In the genomic region with DNA sequence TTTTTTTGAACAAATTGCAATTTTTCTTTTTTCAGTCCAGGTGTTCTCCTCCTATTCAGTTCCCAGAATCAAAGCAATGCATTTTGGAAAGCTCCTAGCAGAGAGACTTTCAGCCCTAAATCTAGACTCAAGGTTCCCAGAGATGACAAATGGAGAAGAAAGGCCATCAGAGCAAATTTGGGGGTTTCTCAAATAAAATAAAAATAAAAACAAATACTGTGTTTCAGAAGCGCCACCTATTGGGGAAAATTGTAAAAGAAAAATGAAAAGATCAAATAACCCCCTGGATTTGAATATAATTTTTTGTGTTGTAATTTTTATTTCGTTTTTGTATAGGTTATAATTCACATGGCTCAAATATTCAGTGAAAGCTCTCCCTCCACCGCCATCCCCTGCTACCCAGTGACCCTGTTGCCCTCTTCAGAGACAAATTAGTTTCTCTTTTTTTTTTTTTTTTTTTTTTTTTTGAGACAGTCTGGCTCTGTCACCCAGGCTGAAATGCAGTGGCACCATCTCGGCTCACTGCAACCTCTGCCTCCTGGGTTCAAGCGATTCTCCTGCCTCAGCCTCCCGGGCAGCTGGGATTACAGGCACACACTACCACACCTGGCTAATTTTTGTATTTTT, we compare ENCODE assay signal across 8 cellular contexts. TPM values are rescaled to one million over a fixed set of nuclear protein-coding genes. Genes with fewer than 3 reads are reported as not detected.
DNase-seq lines count a peak whose midpoint lies in the region; FAIRE-seq and TF ChIP-seq lines count a peak whose summit lies in the region.

No MANE protein-coding gene starts in this region.

- no peak overlapping the region for H3K27ac Mint-ChIP-seq in CD14-positive monocyte
- no peak overlapping the region for H3K27ac Mint-ChIP-seq in H9
- H3K27ac Mint-ChIP-seq in activated CD4-positive, alpha-beta memory T cell treated with anti-CD3 and anti-CD28 coated beads for 36 hours: peak overlapping the region; percentile 71

- no peak overlapping the region for H3K56ac ChIP-seq in H9 (ENCODE audit: insufficient read length, low read depth, low read length)

- H3K4me1 ChIP-seq in H9 (ENCODE audit: insufficient read depth, low read length): no peaks in the 10 kb centered on the region

- TF ChIP-seq CTCF in CD14-positive monocyte (IDR thresholded peaks at IDR 0.05) (peak; percentile 80), H9 (conservative IDR thresholded peaks at IDR 0.05) (peak; percentile 68)

- no peak overlapping the region for H3T11ph ChIP-seq in H9 (ENCODE audit: low read length)

- H3K79me1 ChIP-seq in H9 (ENCODE audit: insufficient read depth, low read depth, low read length, poor library complexity, severe bottlenecking): no peaks in the 10 kb centered on the region

- POLR2A ChIA-PET in activated CD4-positive, alpha-beta memory T cell treated with anti-CD3 and anti-CD28 coated beads for 36 hours (lab: Charles Lee): no interaction called here

- no peak overlapping the region for H3K4ac ChIP-seq in H9 (ENCODE audit: low read depth, low read length)

- DNase-seq in CD14-positive monocyte (ENCODE audit: low spot score): no peak
- DNase-seq in H9: no peak
- no peak for DNase-seq in activated CD4-positive, alpha-beta memory T cell treated with anti-CD3 and anti-CD28 coated beads for 36 hours
- peak; percentile 68 for DNase-seq in inferior parietal cortex (ENCODE audit: extremely low spot score)
- no peak for DNase-seq in COLO668 (lab: John Stamatoyannopoulos, UW; ENCODE audit: unreplicated experiment)
- DNase-seq in HTR-8/SVneo (ENCODE audit: insufficient read length, low spot score): no peak
- no peak for DNase-seq in stimulated activated CD4-positive, alpha-beta T cell treated with anti-CD3 and anti-CD28 coated beads, Interleukin-4, amount 100 ng/mL, for 1 hour
- DNase-seq in HPDE6-E6E7 (ENCODE audit: extremely low spot score): no peak

- H3K36me3 Mint-ChIP-seq in CD14-positive monocyte: no peaks in the 10 kb centered on the region
- no peaks in the 10 kb centered on the region for H3K36me3 Mint-ChIP-seq in H9 (ENCODE audit: insufficient read depth in 1 of 3, low read depth in 3 of 3)
- H3K36me3 Mint-ChIP-seq in activated CD4-positive, alpha-beta memory T cell treated with anti-CD3 and anti-CD28 coated beads for 36 hours: peaks cover 33% of the 10 kb centered on the region

- no peak for FAIRE-seq in HTR-8/SVneo (lab: Jason Lieb, UNC)

- no peak overlapping the region for H4K8ac ChIP-seq in H9 (replicated peaks; ENCODE audit: insufficient read length, low read depth, low read length)

- no peak overlapping the region for H4K5ac ChIP-seq in H9 (ENCODE audit: insufficient read length, low read depth, low read length)

- WGBS in H9 (ENCODE audit: extremely low coverage, insufficient read length, low lambda C conversion rate): no CpG with 5 or more reads among the region's 6 CpGs

- H3K27me3 ChIP-seq in H9 (ENCODE audit: insufficient read depth, low read length): no peaks in the 10 kb centered on the region

- H2AFZ ChIP-seq in H9 (ENCODE audit: low read length): no peak overlapping the region

- H4K20me1 ChIP-seq in H9 (ENCODE audit: control insufficient read depth, insufficient read depth, insufficient read length): no peaks in the 10 kb centered on the region

- no peak overlapping the region for H2BK15ac ChIP-seq in H9 (ENCODE audit: low read depth, low read length)

- H3K27me3 Mint-ChIP-seq in CD14-positive monocyte (ENCODE audit: low read depth in 3 of 3) (peaks cover 4 to 10% (median 9%) of the 10 kb centered on the region in 3 donors), H9 (ENCODE audit: low read depth) (peaks cover 53% of the 10 kb centered on the region)
- H3K27me3 Mint-ChIP-seq in activated CD4-positive, alpha-beta memory T cell treated with anti-CD3 and anti-CD28 coated beads for 36 hours: no peaks in the 10 kb centered on the region

- H3K9me3 ChIP-seq in H9 (ENCODE audit: control insufficient read depth, low read depth, low read length): no peaks in the 10 kb centered on the region

- no peak overlapping the region for H3K14ac ChIP-seq in H9 (ENCODE audit: insufficient read depth, low read length)

- no peak overlapping the region for H2BK5ac ChIP-seq in H9 (ENCODE audit: insufficient read length, low read length)

- intact Hi-C loops in CD14-positive monocyte (cut with micrococcal nuclease): loop anchor here (2.0 to 5.0 kb wide), 3 partner anchors 154 to 206 kb away; no protein-coding TSS in a partner anchor
- intact Hi-C loops in activated CD4-positive, alpha-beta memory T cell treated with anti-CD3 and anti-CD28 coated beads for 36 hours (cut with micrococcal nuclease): loop anchor here (1.0 kb wide), 2 partner anchors 9 to 47 kb away; a partner anchor contains a TSS

- H2BK12ac ChIP-seq in H9 (ENCODE audit: insufficient read length, low read depth, low read length): no peak overlapping the region

- H3K9me3 Mint-ChIP-seq in CD14-positive monocyte (no peaks in the 10 kb centered on the region), H9 (no peaks in the 10 kb centered on the region)
- H3K9me3 Mint-ChIP-seq in activated CD4-positive, alpha-beta memory T cell treated with anti-CD3 and anti-CD28 coated beads for 36 hours: no peaks in the 10 kb centered on the region

- H3K27ac ChIP-seq in H9 (ENCODE audit: insufficient read length, low read depth, low read length): no peak overlapping the region

- H2BK120ac ChIP-seq in H9 (ENCODE audit: low read depth, low read length, poor library complexity, severe bottlenecking): no peak overlapping the region

- H3K79me2 ChIP-seq in H9 (ENCODE audit: insufficient read depth, low read length): no peaks in the 10 kb centered on the region

- no peak overlapping the region for H4K91ac ChIP-seq in H9 (ENCODE audit: insufficient read length, low read depth, low read length)

- H3K4me3 Mint-ChIP-seq in CD14-positive monocyte (no peak overlapping the region), H9 (no peak overlapping the region)
- H3K4me3 Mint-ChIP-seq in activated CD4-positive, alpha-beta memory T cell treated with anti-CD3 and anti-CD28 coated beads for 36 hours: no peak overlapping the region

- H2AK5ac ChIP-seq in H9 (ENCODE audit: insufficient read length, low read length): no peak overlapping the region

- no peak overlapping the region for H3K4me2 ChIP-seq in H9 (ENCODE audit: insufficient read depth, insufficient read length, low read length)

- H3K9ac ChIP-seq in H9 (ENCODE audit: extremely low read depth, insufficient read length, low read length): no peak overlapping the region

- H3K23me2 ChIP-seq in H9 (ENCODE audit: insufficient read length, low read depth, low read length, poor library complexity, severe bottlenecking): no peaks in the 10 kb centered on the region

- CTCF ChIA-PET in activated CD4-positive, alpha-beta memory T cell treated with anti-CD3 and anti-CD28 coated beads for 36 hours (lab: Charles Lee): interaction anchor here (0.6 to 4.3 kb wide), 15 partner anchors 10 to 182 kb away, joined by 3 to 19 read pairs (median 4); a partner anchor contains a TSS

- H3K4me1 Mint-ChIP-seq in CD14-positive monocyte (peaks cover 8% of the 10 kb centered on the region), H9 (peaks cover 7% of the 10 kb centered on the region in 2 experiments)
- H3K4me1 Mint-ChIP-seq in activated CD4-positive, alpha-beta memory T cell treated with anti-CD3 and anti-CD28 coated beads for 36 hours (ENCODE audit: low read depth): peaks cover 23% of the 10 kb centered on the region

- no peak overlapping the region for H3K18ac ChIP-seq in H9 (ENCODE audit: insufficient read length, low read depth, low read length)

- no peak overlapping the region for H2BK20ac ChIP-seq in H9 (ENCODE audit: low read depth, low read length, poor library complexity, severe bottlenecking)

- H3K23ac ChIP-seq in H9 (ENCODE audit: insufficient read length, low read depth, low read length): no peak overlapping the region

RNA-seq across cellular contexts. Expression of a gene that starts 6.2 kb away (rescaled TPM):
- 10 to 100 TPM; 22.7 to 33.9 TPM for polyA plus RNA-seq in CD14-positive monocyte
- 33.0 and 33.7 TPM in 2 replicates for total RNA-seq in H9 (2021)
- 10 to 100 TPM; 39.1 to 40.4 TPM for total RNA-seq in activated CD4-positive, alpha-beta memory T cell treated with anti-CD3 and anti-CD28 coated beads for 36 hours

RNA-seq across cellular contexts. Expression of a gene that starts 9.1 kb away (rescaled TPM):
- polyA plus RNA-seq in CD14-positive monocyte: 1 to 10 TPM in 1 of 2 donors, under 1 TPM in 1; 0.84 to 1.9 TPM
- total RNA-seq in H9 (2021): not detected in 2 replicates
- 100 to 1,000 TPM; 137 to 138 TPM for total RNA-seq in activated CD4-positive, alpha-beta memory T cell treated with anti-CD3 and anti-CD28 coated beads for 36 hours

RNA-seq across cellular contexts. Expression of a gene that starts 10.7 kb away (rescaled TPM):
- polyA plus RNA-seq in CD14-positive monocyte: 1 to 10 TPM; 2.2 to 3.1 TPM
- not detected in 2 replicates for total RNA-seq in H9 (2021)
- total RNA-seq in activated CD4-positive, alpha-beta memory T cell treated with anti-CD3 and anti-CD28 coated beads for 36 hours: 100 to 1,000 TPM; 321 to 346 TPM

RNA-seq across cellular contexts. Expression of a gene that starts 48.2 kb away (rescaled TPM):
- 100 to 1,000 TPM; 648 to 688 TPM for polyA plus RNA-seq in CD14-positive monocyte
- total RNA-seq in H9 (2021): 253 and 254 TPM in 2 replicates
- 100 to 1,000 TPM; 298 to 306 TPM for total RNA-seq in activated CD4-positive, alpha-beta memory T cell treated with anti-CD3 and anti-CD28 coated beads for 36 hours

RNA-seq across cellular contexts. Expression of a gene that starts 48.7 kb away (rescaled TPM):
- polyA plus RNA-seq in CD14-positive monocyte: 1 to 10 TPM; 1.5 to 1.6 TPM
- total RNA-seq in H9 (2021): not detected in 2 replicates
- total RNA-seq in activated CD4-positive, alpha-beta memory T cell treated with anti-CD3 and anti-CD28 coated beads for 36 hours: 100 to 1,000 TPM; 476 to 488 TPM

Comparison
In these comparisons a context has a peak if more than half of its experiments do, and no peak if none do; other contexts are left out.
1. RNA of a gene that starts 9.1 kb away (total RNA-seq): 137 to 138 TPM in activated CD4-positive, alpha-beta memory T cell treated with anti-CD3 and anti-CD28 coated beads for 36 hours; not detected in H9; every median in the first group is over 100 times any median in the second.
2. RNA of a gene that starts 10.7 kb away (total RNA-seq): 321 to 346 TPM in activated CD4-positive, alpha-beta memory T cell treated with anti-CD3 and anti-CD28 coated beads for 36 hours; not detected in H9; every median in the first group is over 100 times any median in the second.